In the genomic region with DNA sequence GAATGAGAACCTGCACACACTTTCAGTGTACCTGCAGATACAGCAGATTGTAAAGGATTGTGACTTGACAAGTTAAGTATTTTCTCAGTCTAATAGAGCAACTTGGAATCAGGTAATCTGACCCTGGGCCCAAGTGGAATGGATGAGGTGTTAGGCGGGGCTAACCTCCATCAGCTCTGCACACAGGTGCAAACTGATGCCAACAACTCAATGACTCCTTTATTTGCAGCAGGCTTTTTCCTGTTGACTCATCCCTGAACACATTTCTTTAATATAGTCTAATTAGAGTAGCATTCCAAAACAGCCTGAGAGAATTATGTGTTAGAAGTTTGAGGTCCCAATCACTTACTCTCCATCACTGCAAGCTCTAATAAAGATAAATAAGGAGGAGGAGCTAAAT, we compare ENCODE assay signal across 1 cellular context.
TF ChIP-seq lines count a peak whose summit lies in the region.

No MANE protein-coding gene starts in this region.

TF ChIP-seq in HCT116, 20 proteins besides CTCF, POLR2A, EP300 and RAD21 (continued from another document):
- TF ChIP-seq, protein P1, sequence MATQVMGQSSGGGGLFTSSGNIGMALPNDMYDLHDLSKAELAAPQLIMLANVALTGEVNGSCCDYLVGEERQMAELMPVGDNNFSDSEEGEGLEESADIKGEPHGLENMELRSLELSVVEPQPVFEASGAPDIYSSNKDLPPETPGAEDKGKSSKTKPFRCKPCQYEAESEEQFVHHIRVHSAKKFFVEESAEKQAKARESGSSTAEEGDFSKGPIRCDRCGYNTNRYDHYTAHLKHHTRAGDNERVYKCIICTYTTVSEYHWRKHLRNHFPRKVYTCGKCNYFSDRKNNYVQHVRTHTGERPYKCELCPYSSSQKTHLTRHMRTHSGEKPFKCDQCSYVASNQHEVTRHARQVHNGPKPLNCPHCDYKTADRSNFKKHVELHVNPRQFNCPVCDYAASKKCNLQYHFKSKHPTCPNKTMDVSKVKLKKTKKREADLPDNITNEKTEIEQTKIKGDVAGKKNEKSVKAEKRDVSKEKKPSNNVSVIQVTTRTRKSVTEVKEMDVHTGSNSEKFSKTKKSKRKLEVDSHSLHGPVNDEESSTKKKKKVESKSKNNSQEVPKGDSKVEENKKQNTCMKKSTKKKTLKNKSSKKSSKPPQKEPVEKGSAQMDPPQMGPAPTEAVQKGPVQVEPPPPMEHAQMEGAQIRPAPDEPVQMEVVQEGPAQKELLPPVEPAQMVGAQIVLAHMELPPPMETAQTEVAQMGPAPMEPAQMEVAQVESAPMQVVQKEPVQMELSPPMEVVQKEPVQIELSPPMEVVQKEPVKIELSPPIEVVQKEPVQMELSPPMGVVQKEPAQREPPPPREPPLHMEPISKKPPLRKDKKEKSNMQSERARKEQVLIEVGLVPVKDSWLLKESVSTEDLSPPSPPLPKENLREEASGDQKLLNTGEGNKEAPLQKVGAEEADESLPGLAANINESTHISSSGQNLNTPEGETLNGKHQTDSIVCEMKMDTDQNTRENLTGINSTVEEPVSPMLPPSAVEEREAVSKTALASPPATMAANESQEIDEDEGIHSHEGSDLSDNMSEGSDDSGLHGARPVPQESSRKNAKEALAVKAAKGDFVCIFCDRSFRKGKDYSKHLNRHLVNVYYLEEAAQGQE (IDR thresholded peaks at IDR 0.05; ENCODE audit: low read depth): no peak
- no peak for TF ChIP-seq ZFX (IDR thresholded peaks at IDR 0.05)
- peak; percentile 30; the same call in 1 of the 2 replicates for TF ChIP-seq POLR2AphosphoS5 (IDR thresholded peaks at IDR 0.05; ENCODE audit: low read depth, low read length)
- TF ChIP-seq JUND (IDR thresholded peaks at IDR 0.05): peak; percentile 71
- no peak for TF ChIP-seq YY1 (IDR thresholded peaks at IDR 0.05; ENCODE audit: extremely low read depth, insufficient replicate concordance, low read depth, low read length)
